Comparison of ENCODE assay signal across 1 cellular context in the genomic region with DNA sequence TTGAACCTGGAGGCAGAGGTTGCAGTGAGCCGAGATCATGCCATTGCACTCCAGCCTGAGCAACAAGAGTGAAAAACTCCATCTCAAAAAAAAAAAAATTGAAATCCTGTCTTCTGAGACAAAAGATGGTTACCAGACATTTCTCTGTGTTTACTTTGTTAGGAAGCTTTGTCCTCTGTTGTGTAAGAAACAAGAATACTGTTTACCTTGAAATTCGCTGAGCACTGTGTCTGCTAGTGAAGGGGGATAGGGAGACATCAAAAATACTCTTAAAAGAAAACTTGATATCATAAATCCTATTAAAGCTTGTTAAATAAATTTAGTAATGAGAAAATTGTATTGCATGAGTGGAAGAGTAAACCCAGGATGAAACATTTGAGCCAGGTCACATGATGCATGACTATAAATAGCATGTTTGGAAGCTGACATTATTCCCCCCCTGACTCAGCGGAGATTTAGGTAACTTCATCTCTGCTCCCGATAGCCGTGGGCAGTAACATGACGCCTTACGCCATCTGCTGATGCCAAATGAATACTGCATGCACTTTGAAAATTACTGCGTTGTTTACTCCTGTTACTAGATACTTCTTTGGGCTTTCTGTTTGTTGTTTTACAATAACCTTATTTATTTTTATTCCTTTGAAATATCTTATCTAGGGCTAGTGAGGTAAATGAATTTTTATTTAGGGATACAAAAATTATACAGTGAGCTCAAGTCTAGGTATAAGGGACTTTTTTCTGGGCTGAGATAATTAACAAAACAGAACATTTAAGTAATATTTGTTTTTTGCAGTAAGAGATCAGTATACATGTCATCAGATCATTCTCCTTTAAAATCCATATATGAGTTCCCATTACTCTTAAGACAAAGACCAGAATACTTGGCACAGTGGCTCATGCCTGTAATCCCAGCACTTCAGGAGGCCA.
TF ChIP-seq lines count a peak whose summit lies in the region.

No MANE protein-coding gene starts in this region.

TF ChIP-seq in K562, 482 proteins besides CTCF, POLR2A, EP300 and RAD21 (continued from another document and continues in another):
- TF ChIP-seq, protein P1, sequence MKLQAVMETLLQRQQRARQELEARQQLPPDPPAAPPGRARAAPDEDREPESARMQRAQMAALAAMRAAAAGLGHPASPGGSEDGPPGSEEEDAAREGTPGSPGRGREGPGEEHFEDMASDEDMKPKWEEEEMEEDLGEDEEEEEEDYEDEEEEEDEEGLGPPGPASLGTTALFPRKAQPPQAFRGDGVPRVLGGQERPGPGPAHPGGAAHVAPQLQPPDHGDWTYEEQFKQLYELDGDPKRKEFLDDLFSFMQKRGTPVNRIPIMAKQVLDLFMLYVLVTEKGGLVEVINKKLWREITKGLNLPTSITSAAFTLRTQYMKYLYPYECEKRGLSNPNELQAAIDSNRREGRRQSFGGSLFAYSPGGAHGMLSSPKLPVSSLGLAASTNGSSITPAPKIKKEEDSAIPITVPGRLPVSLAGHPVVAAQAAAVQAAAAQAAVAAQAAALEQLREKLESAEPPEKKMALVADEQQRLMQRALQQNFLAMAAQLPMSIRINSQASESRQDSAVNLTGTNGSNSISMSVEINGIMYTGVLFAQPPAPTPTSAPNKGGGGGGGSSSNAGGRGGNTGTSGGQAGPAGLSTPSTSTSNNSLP (IDR thresholded peaks at IDR 0.05; ENCODE audit: borderline replicate concordance, low read depth, low read length), result peak; percentile 73; the same call in 1 of the 2 replicates
- 0 out of 2 replicates have a peak, but pooled peaks have one; percentile 29 for TF ChIP-seq NBN (IDR thresholded peaks at IDR 0.05; ENCODE audit: low read depth)
- TF ChIP-seq RAD51 (IDR thresholded peaks at IDR 0.05; ENCODE audit: borderline replicate concordance, low read depth), result peak; percentile 93
- TF ChIP-seq KDM1A (IDR thresholded peaks at IDR 0.05), result peak; percentile 54 to 60; a peak in 3 of 4 replicates
- TF ChIP-seq, protein P2, sequence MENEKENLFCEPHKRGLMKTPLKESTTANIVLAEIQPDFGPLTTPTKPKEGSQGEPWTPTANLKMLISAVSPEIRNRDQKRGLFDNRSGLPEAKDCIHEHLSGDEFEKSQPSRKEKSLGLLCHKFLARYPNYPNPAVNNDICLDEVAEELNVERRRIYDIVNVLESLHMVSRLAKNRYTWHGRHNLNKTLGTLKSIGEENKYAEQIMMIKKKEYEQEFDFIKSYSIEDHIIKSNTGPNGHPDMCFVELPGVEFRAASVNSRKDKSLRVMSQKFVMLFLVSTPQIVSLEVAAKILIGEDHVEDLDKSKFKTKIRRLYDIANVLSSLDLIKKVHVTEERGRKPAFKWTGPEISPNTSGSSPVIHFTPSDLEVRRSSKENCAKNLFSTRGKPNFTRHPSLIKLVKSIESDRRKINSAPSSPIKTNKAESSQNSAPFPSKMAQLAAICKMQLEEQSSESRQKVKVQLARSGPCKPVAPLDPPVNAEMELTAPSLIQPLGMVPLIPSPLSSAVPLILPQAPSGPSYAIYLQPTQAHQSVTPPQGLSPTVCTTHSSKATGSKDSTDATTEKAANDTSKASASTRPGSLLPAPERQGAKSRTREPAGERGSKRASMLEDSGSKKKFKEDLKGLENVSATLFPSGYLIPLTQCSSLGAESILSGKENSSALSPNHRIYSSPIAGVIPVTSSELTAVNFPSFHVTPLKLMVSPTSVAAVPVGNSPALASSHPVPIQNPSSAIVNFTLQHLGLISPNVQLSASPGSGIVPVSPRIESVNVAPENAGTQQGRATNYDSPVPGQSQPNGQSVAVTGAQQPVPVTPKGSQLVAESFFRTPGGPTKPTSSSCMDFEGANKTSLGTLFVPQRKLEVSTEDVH (IDR thresholded peaks at IDR 0.05; ENCODE audit: low read depth, partially characterized antibody), result no peak
- no peak for TF ChIP-seq TBL1XR1 (IDR thresholded peaks at IDR 0.05; ENCODE audit: low read length in 2 of 2)
- TF ChIP-seq MAFG (tag; conservative IDR thresholded peaks at IDR 0.05), result peak; percentile 77
- TF ChIP-seq CBX8 (IDR thresholded peaks at IDR 0.05; ENCODE audit: borderline replicate concordance, extremely low read depth, low read depth, low read length, poor library complexity, severe bottlenecking), result no peak
- TF ChIP-seq RBM17 (IDR thresholded peaks at IDR 0.05; ENCODE audit: borderline replicate concordance, low read depth, low read length), result no peak
- TF ChIP-seq STAT5A (IDR thresholded peaks at IDR 0.05; ENCODE audit: borderline replicate concordance, low read length), result 0 out of 2 replicates have a peak, but pooled peaks have one; percentile 9
- TF ChIP-seq, protein P3, sequence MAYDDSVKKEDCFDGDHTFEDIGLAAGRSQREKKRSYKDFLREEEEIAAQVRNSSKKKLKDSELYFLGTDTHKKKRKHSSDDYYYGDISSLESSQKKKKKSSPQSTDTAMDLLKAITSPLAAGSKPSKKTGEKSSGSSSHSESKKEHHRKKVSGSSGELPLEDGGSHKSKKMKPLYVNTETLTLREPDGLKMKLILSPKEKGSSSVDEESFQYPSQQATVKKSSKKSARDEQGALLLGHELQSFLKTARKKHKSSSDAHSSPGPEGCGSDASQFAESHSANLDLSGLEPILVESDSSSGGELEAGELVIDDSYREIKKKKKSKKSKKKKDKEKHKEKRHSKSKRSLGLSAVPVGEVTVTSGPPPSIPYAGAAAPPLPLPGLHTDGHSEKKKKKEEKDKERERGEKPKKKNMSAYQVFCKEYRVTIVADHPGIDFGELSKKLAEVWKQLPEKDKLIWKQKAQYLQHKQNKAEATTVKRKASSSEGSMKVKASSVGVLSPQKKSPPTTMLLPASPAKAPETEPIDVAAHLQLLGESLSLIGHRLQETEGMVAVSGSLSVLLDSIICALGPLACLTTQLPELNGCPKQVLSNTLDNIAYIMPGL (CRISPR knock-in tag; IDR thresholded peaks at IDR 0.05), result no peak
- TF ChIP-seq FOSL1 (tag; conservative IDR thresholded peaks at IDR 0.05), result peak; percentile 73
- TF ChIP-seq, protein P4, sequence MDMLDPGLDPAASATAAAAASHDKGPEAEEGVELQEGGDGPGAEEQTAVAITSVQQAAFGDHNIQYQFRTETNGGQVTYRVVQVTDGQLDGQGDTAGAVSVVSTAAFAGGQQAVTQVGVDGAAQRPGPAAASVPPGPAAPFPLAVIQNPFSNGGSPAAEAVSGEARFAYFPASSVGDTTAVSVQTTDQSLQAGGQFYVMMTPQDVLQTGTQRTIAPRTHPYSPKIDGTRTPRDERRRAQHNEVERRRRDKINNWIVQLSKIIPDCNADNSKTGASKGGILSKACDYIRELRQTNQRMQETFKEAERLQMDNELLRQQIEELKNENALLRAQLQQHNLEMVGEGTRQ (CRISPR knock-in tag; IDR thresholded peaks at IDR 0.05), result peak; percentile 81
- TF ChIP-seq NUFIP1 (IDR thresholded peaks at IDR 0.05; ENCODE audit: partially characterized antibody), result no peak
- no peak for TF ChIP-seq ZNF764 (CRISPR knock-in tag; IDR thresholded peaks at IDR 0.05; ENCODE audit: low read depth)
- TF ChIP-seq ZNF668 (CRISPR knock-in tag; IDR thresholded peaks at IDR 0.05), result no peak
- no peak for TF ChIP-seq ZBTB1 (CRISPR knock-in tag; IDR thresholded peaks at IDR 0.05; ENCODE audit: borderline replicate concordance, low read depth)
- TF ChIP-seq, protein P5, sequence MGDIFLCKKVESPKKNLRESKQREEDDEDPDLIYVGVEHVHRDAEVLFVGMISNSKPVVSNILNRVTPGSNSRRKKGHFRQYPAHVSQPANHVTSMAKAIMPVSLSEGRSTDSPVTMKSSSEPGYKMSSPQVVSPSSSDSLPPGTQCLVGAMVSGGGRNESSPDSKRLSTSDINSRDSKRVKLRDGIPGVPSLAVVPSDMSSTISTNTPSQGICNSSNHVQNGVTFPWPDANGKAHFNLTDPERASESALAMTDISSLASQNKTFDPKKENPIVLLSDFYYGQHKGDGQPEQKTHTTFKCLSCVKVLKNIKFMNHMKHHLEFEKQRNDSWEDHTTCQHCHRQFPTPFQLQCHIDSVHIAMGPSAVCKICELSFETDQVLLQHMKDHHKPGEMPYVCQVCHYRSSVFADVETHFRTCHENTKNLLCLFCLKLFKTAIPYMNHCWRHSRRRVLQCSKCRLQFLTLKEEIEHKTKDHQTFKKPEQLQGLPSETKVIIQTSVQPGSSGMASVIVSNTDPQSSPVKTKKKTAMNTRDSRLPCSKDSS (IDR thresholded peaks at IDR 0.05; ENCODE audit: low read depth, partially characterized antibody), result no peak
- TF ChIP-seq SRSF1 (IDR thresholded peaks at IDR 0.05; ENCODE audit: low read depth, low read length), result no peak
- no peak for TF ChIP-seq HEY1 (CRISPR knock-in tag; IDR thresholded peaks at IDR 0.05; ENCODE audit: borderline replicate concordance)
- no peak for TF ChIP-seq ZNF12 (CRISPR knock-in tag; IDR thresholded peaks at IDR 0.05)
- TF ChIP-seq TAL1 (IDR thresholded peaks at IDR 0.05), result no peak
- no peak; the same call in 1 of the 2 replicates for TF ChIP-seq TCF3 (CRISPR knock-in tag; IDR thresholded peaks at IDR 0.05)
- TF ChIP-seq HDGF (IDR thresholded peaks at IDR 0.05), result no peak
- no peak for TF ChIP-seq ZNF589 (CRISPR knock-in tag; IDR thresholded peaks at IDR 0.05; ENCODE audit: low read depth)
- TF ChIP-seq BCL6 (CRISPR knock-in tag; IDR thresholded peaks at IDR 0.05), result no peak
- TF ChIP-seq, protein P6, sequence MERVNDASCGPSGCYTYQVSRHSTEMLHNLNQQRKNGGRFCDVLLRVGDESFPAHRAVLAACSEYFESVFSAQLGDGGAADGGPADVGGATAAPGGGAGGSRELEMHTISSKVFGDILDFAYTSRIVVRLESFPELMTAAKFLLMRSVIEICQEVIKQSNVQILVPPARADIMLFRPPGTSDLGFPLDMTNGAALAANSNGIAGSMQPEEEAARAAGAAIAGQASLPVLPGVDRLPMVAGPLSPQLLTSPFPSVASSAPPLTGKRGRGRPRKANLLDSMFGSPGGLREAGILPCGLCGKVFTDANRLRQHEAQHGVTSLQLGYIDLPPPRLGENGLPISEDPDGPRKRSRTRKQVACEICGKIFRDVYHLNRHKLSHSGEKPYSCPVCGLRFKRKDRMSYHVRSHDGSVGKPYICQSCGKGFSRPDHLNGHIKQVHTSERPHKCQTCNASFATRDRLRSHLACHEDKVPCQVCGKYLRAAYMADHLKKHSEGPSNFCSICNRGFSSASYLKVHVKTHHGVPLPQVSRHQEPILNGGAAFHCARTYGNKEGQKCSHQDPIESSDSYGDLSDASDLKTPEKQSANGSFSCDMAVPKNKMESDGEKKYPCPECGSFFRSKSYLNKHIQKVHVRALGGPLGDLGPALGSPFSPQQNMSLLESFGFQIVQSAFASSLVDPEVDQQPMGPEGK (CRISPR knock-in tag; IDR thresholded peaks at IDR 0.05; ENCODE audit: borderline replicate concordance), result no peak
- TF ChIP-seq ZC3H11A (IDR thresholded peaks at IDR 0.05; ENCODE audit: low read depth, low read length), result no peak
- no peak for TF ChIP-seq ARHGAP35 (IDR thresholded peaks at IDR 0.05; ENCODE audit: partially characterized antibody)
- TF ChIP-seq MTA3 (IDR thresholded peaks at IDR 0.05; ENCODE audit: borderline replicate concordance), result no peak
- TF ChIP-seq, protein P7, sequence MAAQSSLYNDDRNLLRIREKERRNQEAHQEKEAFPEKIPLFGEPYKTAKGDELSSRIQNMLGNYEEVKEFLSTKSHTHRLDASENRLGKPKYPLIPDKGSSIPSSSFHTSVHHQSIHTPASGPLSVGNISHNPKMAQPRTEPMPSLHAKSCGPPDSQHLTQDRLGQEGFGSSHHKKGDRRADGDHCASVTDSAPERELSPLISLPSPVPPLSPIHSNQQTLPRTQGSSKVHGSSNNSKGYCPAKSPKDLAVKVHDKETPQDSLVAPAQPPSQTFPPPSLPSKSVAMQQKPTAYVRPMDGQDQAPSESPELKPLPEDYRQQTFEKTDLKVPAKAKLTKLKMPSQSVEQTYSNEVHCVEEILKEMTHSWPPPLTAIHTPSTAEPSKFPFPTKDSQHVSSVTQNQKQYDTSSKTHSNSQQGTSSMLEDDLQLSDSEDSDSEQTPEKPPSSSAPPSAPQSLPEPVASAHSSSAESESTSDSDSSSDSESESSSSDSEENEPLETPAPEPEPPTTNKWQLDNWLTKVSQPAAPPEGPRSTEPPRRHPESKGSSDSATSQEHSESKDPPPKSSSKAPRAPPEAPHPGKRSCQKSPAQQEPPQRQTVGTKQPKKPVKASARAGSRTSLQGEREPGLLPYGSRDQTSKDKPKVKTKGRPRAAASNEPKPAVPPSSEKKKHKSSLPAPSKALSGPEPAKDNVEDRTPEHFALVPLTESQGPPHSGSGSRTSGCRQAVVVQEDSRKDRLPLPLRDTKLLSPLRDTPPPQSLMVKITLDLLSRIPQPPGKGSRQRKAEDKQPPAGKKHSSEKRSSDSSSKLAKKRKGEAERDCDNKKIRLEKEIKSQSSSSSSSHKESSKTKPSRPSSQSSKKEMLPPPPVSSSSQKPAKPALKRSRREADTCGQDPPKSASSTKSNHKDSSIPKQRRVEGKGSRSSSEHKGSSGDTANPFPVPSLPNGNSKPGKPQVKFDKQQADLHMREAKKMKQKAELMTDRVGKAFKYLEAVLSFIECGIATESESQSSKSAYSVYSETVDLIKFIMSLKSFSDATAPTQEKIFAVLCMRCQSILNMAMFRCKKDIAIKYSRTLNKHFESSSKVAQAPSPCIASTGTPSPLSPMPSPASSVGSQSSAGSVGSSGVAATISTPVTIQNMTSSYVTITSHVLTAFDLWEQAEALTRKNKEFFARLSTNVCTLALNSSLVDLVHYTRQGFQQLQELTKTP (IDR thresholded peaks at IDR 0.05; ENCODE audit: low read depth in 1 of 2, partially characterized antibody in 2 of 2), result no peak
